ENCODE assay signal across 1 cellular context in genomic region chrX:153766098-153766817, GRCh38.
TF ChIP-seq lines count a peak whose summit lies in the region.

No MANE protein-coding gene starts in this region.

TF ChIP-seq in WTC11, 78 proteins besides CTCF, POLR2A, EP300 and RAD21 (continued from another document):
- no peak for TF ChIP-seq PRDM15 (CRISPR knock-in tag; IDR thresholded peaks at IDR 0.05)
- TF ChIP-seq RELA (CRISPR knock-in tag; IDR thresholded peaks at IDR 0.05; ENCODE audit: borderline replicate concordance) = no peak
- no peak for TF ChIP-seq USF2 (CRISPR knock-in tag; IDR thresholded peaks at IDR 0.05)
- TF ChIP-seq ELF4 (CRISPR knock-in tag; IDR thresholded peaks at IDR 0.05; ENCODE audit: low read depth) = no peak
- TF ChIP-seq STAT6 (CRISPR knock-in tag; conservative IDR thresholded peaks at IDR 0.05; ENCODE audit: low read depth) = no peak
- no peak for TF ChIP-seq ATF1 (CRISPR knock-in tag; IDR thresholded peaks at IDR 0.05)
